Comparison of ENCODE assay signal across 16 cellular contexts in genomic region chr3:195872800-195873199, GRCh38.
"Had no signal": no experiment of that assay in that cellular context is flagged by ENCODE, and none has a peak within 500 bp of the region (broad histone marks: within the 10 kb centered on the region; RNA-seq: fewer than 3 reads in every experiment).

No MANE protein-coding gene starts in this region.

- H3K9me3 ChIP-seq: gastroesophageal sphincter, spleen, thoracic aorta had no signal

- DNase-seq: activated B cell treated with CpG ODN at 0.5 μM for 24 hours; activated CD4-positive, alpha-beta T cell treated with anti-CD3 and anti-CD28 coated beads for 48 hours; activated CD8-positive, alpha-beta T cell treated with anti-CD3 and anti-CD28 coated beads, Interleukin-2, amount 10 ng/mL, durations not matched to agents 7 days and 5 days; activated naive CD8-positive, alpha-beta T cell treated with anti-CD3 and anti-CD28 coated beads for 36 hours; brain microvascular endothelial cell; cerebellar nuclear complex; dermis blood vessel endothelial cell; endodermal cell; mesendoderm; nephron progenitor cell; spleen; stimulated activated naive CD8-positive, alpha-beta T cell treated with anti-CD3 and anti-CD28 coated beads, Interleukin-15, amount 100 ng/mL, for 72 hours had no signal

- H3K27me3 ChIP-seq: brain microvascular endothelial cell, gastroesophageal sphincter, spleen had no signal

- H3K27ac ChIP-seq: brain microvascular endothelial cell, spleen, thoracic aorta had no signal

- ATAC-seq: activated CD8-positive, alpha-beta T cell treated with anti-CD3 and anti-CD28 coated beads, Interleukin-2, amount 10 ng/mL, durations not matched to agents 7 days and 5 days; gastroesophageal sphincter; left lobe of liver; sciatic nerve had no signal

- H3K4me3 ChIP-seq: gastroesophageal sphincter, spleen, thoracic aorta had no signal

- H3K4me1 ChIP-seq: spleen had no signal
